In the genomic region with DNA sequence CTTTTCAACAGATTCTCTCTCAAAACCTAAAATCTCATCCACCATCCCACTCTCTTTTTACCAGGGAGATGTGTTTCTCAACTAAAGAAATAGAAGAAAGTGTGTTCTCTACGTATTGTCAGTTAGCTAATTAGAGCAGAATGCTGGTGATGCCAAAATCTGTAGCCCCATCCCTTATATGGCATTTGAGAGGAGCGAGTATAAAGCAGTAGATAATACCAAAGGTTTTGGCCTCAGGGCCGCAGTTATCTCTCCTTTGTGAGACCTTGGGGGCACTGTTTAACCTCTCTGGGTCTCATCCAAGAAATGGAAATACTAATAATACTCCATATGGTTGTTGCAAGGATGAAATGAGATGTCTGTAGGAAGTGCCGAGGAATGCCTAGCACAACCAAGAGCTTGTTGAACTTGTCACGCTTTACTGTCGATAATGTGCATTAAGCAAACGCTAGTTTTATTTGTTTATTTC, we compare ENCODE assay signal across 8 cellular contexts. TPM values are rescaled to one million over a fixed set of nuclear protein-coding genes. Genes with fewer than 3 reads are reported as not detected.
DNase-seq lines count a peak whose midpoint lies in the region; ATAC-seq, FAIRE-seq and TF ChIP-seq lines count a peak whose summit lies in the region.

No MANE protein-coding gene starts in this region.

- intact Hi-C loops in ascending aorta (cut with DNase I) = loop anchor here (2.0 to 10.0 kb wide), 7 partner anchors 48 to 1228 kb away; partner anchors contain the start of genes BCAP29, CBLL1, CCDC71L and LAMB1
- intact Hi-C loops in kidney (cut with DNase I) = no loop called here

- DNase-seq in A549 (ENCODE audit: low read depth in 1 of 2, low spot score in 1 of 2) = no peak
- DNase-seq in ascending aorta (ENCODE audit: low spot score in 2 of 2) = no peak
- DNase-seq in kidney = no peak
- no peak for DNase-seq in stimulated activated CD4-positive, alpha-beta T cell treated with anti-CD3 and anti-CD28 coated beads, Interleukin-2, amount 100 ng/mL, for 24 hours
- no peak for DNase-seq in superior temporal gyrus (ENCODE audit: extremely low spot score)

- H3K4me1 ChIP-seq in A549 (peaks cover 22% of the 10 kb centered on the region), ascending aorta (peaks cover 3 to 17% of the 10 kb centered on the region in 2 donors), kidney (ENCODE audit: control insufficient read depth in 1 of 2, insufficient read depth in 1 of 2, low read depth in 1 of 2, low read length in 2 of 2) (peaks cover 3 to 11% of the 10 kb centered on the region in 2 donors)

- H3K4me3 ChIP-seq in A549 = peak overlapping the region; percentile 54
- H3K4me3 ChIP-seq in ascending aorta = peak overlapping the region; percentile 83 to 85
- H3K4me3 ChIP-seq in kidney (ENCODE audit: low read length in 2 of 2) = peak overlapping the region; percentile 87 to 95

- CTCF ChIA-PET in A549 (lab: Yijun Ruan, JAX) = interaction anchor here (1.0 to 4.2 kb wide), 5 partner anchors 11 to 175 kb away, joined by 3 to 23 read pairs (median 9); partner anchors contain the start of gene CBLL1

- TF ChIP-seq CTCF in A549 (IDR thresholded peaks at IDR 0.05) (no peak), ascending aorta (IDR thresholded peaks at IDR 0.05) (no peak), kidney (IDR thresholded peaks at IDR 0.05; ENCODE audit: borderline replicate concordance, extremely low read depth, insufficient read depth) (no peak)

- H3K9me3 ChIP-seq in A549 (no peaks in the 10 kb centered on the region), ascending aorta (no peaks in the 10 kb centered on the region), kidney (ENCODE audit: control insufficient read depth in 1 of 2, low read length in 2 of 2) (no peaks in the 10 kb centered on the region)

- H3K27me3 ChIP-seq in ascending aorta = no peaks in the 10 kb centered on the region

- POLR2A ChIA-PET in A549 (lab: Yijun Ruan, JAX) = interaction anchor here (2.2 kb wide), 1 partner anchor 147 kb away, joined by 8 read pairs; the partner anchor contains the start of gene CBLL1

- FAIRE-seq in A549 (lab: Jason Lieb, UNC) (no peak), kidney (lab: Jason Lieb, UNC) (no peak)

- peak; percentile 28 to 35; a peak in 5 of 6 replicates for ATAC-seq in A549
- peak; percentile 4 for ATAC-seq in GM18873 (IDR thresholded peaks at IDR 0.05; ENCODE audit: low FRiP score, unreplicated experiment)
- peak; percentile 3 for ATAC-seq in HG03521 (IDR thresholded peaks at IDR 0.05; ENCODE audit: unreplicated experiment)

- 13% methylated on average over 7 of the region's 7 CpGs for WGBS in A549 (ENCODE audit: missing lambda C conversion rate)

- peak overlapping the region; percentile 73 for H3K4me2 ChIP-seq in A549

- peak overlapping the region; percentile 62 to 90 for H3K9ac ChIP-seq in kidney (ENCODE audit: low read length in 2 of 2)

- no peak for TF ChIP-seq POLR2A in A549 (IDR thresholded peaks at IDR 0.05; ENCODE audit: low read length)

- H3K27ac ChIP-seq in A549 = peak overlapping the region; percentile 84 to 88
- peak overlapping the region; percentile 95 for H3K27ac ChIP-seq in ascending aorta
- peak overlapping the region; percentile 95 to 98 for H3K27ac ChIP-seq in kidney (ENCODE audit: low read depth in 2 of 2, low read length in 2 of 2)
- H3K27ac ChIP-seq in temporal lobe (ENCODE audit: low read depth, low read length) = peak overlapping the region; percentile 76

- no peak for TF ChIP-seq EP300 in A549 (IDR thresholded peaks at IDR 0.05)

- no peak for TF ChIP-seq RAD21 in A549 (conservative IDR thresholded peaks at IDR 0.05 in 1 of 2, IDR thresholded peaks at IDR 0.05 in 1 of 2)

- H3K36me3 ChIP-seq in ascending aorta (peaks cover 0 to 6% of the 10 kb centered on the region in 2 donors), kidney (ENCODE audit: control insufficient read depth in 1 of 2, insufficient read depth in 2 of 2, low read length in 2 of 2) (peaks cover 0 to 5% of the 10 kb centered on the region in 2 donors)

TF ChIP-seq in A549, 52 proteins besides CTCF, POLR2A, EP300 and RAD21:
- TF ChIP-seq HOXB13 (CRISPR knock-in tag; IDR thresholded peaks at IDR 0.05; ENCODE audit: low read depth) (no peak), RNF2 (IDR thresholded peaks at IDR 0.05; ENCODE audit: borderline replicate concordance, low read depth) (0 out of 2 replicates have a peak, but pooled peaks have one; percentile 72)

RNA-seq across cellular contexts. Expression of gene DLD, which starts 0.5 kb away (rescaled TPM):
- polyA plus RNA-seq in A549 (2011; rRNA removed) (168 and 179 TPM in 2 replicates), A549 (2017; fragmentation: RNase III; extraction: RNeasy Plus Mini Kit Qiagen cat#74134 plus additional on column Dnase treatment) (122 to 129 TPM (median 125 TPM) in 3 replicates), kidney (ENCODE audit: insufficient read depth, low read depth, low replicate concordance) (153 TPM)
- polyA plus RNA-seq in A549 (2012; cell fraction: cytosol; rRNA removed) = 79.0 and 81.5 TPM in 2 replicates
- 47.3 and 72.7 TPM in 2 replicates for polyA plus RNA-seq in A549 (2012; cell fraction: nucleus; rRNA removed)
- polyA minus RNA-seq in A549 (2011; rRNA and poly(A)+ RNA removed) = 54.3 and 57.7 TPM in 2 replicates
- total RNA-seq in ascending aorta (19.2 TPM), kidney (78.6 TPM), temporal lobe (55.1 TPM)
